ENCODE assay signal across 22 cellular contexts in the genomic region with DNA sequence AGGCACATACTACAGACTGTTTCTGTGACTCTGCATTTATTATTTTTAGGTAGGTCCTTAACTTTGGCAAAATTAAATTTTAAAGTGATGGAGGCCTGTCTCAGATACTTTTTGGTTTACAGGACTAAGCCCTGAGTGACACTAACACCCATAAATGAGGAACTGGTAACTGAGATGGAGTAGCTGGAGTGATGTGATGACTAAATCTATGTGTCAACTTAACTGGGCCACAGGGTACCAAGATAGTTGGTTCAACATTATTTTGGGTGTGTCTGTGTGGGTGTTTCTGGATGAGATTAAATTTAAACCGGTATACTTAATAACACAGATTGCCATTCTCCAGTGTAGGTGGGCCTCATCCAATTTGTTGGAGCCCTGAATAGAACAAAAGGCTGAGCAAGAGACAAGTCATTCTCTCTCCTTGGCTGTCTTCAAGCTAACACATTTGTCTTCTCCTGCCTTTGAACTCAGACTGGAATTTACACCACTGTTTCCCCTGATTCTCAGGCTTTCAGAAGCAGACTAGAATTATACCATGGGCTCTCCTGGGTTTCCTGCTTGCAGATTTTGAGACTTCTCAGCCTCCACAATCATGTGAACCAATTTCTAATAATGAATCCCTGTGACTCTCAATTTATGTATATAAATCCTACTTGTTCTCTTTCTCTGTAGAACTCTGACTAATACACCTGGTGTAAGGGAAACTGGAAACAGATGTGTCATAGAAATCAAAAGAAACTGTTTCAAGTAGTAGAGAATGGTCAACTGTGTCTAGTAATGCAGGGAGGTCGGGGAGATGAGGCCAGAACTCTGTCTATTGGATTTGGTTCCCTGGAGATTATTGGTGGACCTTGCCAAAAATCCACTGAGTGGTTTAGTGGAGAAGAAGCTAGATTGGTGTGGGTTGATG.
DNase-seq lines count a peak whose midpoint lies in the region; ATAC-seq and TF ChIP-seq lines count a peak whose summit lies in the region.
"Had no signal": no experiment of that assay in that cellular context is flagged by ENCODE, and none has a peak within 500 bp of the region (broad histone marks: within the 10 kb centered on the region; RNA-seq: fewer than 3 reads in every experiment).

No MANE protein-coding gene starts in this region.

- H3K27ac ChIP-seq in RWPE2 (ENCODE audit: poor library complexity, severe bottlenecking) (no peak overlapping the region), hepatocyte (no peak overlapping the region)
- no peak overlapping the region for H3K27ac ChIP-seq in CD8-positive, alpha-beta memory T cell (ENCODE audit: low read depth, low read length)
- H3K27ac ChIP-seq: body of pancreas, coronary artery, neutrophil, SJSA1, tibial nerve had no signal

- H3K27ac Mint-ChIP-seq in CD8-positive, alpha-beta memory T cell: peak overlapping the region in 1 of 8 donors; percentile 0
- H3K27ac Mint-ChIP-seq: activated B cell treated with CpG ODN at 0.5 μM for 24 hours; activated naive CD8-positive, alpha-beta T cell treated with anti-CD3 and anti-CD28 coated beads for 36 hours; stimulated activated memory B cell treated with anti-CD40 and anti-IgM and Interleukin-4, amounts not matched to agents 10 μg/mL and 1 μg/mL and 100 μg/mL, for 72 hours had no signal

- no peaks in the 10 kb centered on the region for H4K20me1 ChIP-seq in hepatocyte (ENCODE audit: insufficient read depth, poor library complexity, severe bottlenecking)

- H3K4me1 Mint-ChIP-seq in CD8-positive, alpha-beta memory T cell: no peaks in the 10 kb centered on the region
- H3K4me1 Mint-ChIP-seq: activated B cell treated with CpG ODN at 0.5 μM for 24 hours; activated naive CD8-positive, alpha-beta T cell treated with anti-CD3 and anti-CD28 coated beads for 36 hours; stimulated activated memory B cell treated with anti-CD40 and anti-IgM and Interleukin-4, amounts not matched to agents 10 μg/mL and 1 μg/mL and 100 μg/mL, for 72 hours had no signal

- ATAC-seq in GM18520 (IDR thresholded peaks at IDR 0.05; ENCODE audit: unreplicated experiment) (peak; percentile 64), HG03432 (IDR thresholded peaks at IDR 0.05; ENCODE audit: unreplicated experiment) (peak; percentile 50), RWPE2 (ENCODE audit: low read depth) (peak; percentile 17; the same call in 1 of the 3 replicates)
- ATAC-seq: body of pancreas; left lobe of liver; mucosa of descending colon; stimulated activated memory B cell treated with anti-CD40 and anti-IgM and Interleukin-4, amounts not matched to agents 10 μg/mL and 1 μg/mL and 100 μg/mL, for 72 hours had no signal

- TF ChIP-seq CTCF in RWPE2 (IDR thresholded peaks at IDR 0.05; ENCODE audit: poor library complexity, severe bottlenecking) (no peak), hepatocyte (IDR thresholded peaks at IDR 0.05; ENCODE audit: poor library complexity) (no peak), GM13976 (IDR thresholded peaks at IDR 0.05; ENCODE audit: borderline replicate concordance, control extremely low read depth, extremely low read depth, insufficient read depth, missing control alignments) (no peak)

- no peaks in the 10 kb centered on the region for H3K79me2 ChIP-seq in hepatocyte

- H3K9me3 Mint-ChIP-seq in CD8-positive, alpha-beta memory T cell: peaks cover 7 to 12% (median 9%) of the 10 kb centered on the region in 5 donors

- no peak overlapping the region for H2AFZ ChIP-seq in hepatocyte

- CTCF ChIA-PET in CD8-positive, alpha-beta memory T cell (lab: Charles Lee): no interaction called here

- H3K4me2 ChIP-seq in hepatocyte: no peak overlapping the region

- in situ Hi-C loops in GM13976 (cut with MboI; ENCODE audit: low sequenced_read_pairs, unreplicated experiment): no loop called here

- H3K4me3 ChIP-seq in RWPE2 (ENCODE audit: severe bottlenecking) (no peak overlapping the region), hepatocyte (no peak overlapping the region)
- no peak overlapping the region for H3K4me3 ChIP-seq in CD8-positive, alpha-beta memory T cell (ENCODE audit: low read length)
- H3K4me3 ChIP-seq: body of pancreas, coronary artery, mucosa of descending colon, SJSA1, tibial nerve had no signal

- H3K36me3 ChIP-seq in RWPE2 (ENCODE audit: low read depth) (no peaks in the 10 kb centered on the region), hepatocyte (replicated peaks; ENCODE audit: insufficient read depth, low read depth) (no peaks in the 10 kb centered on the region)
- no peaks in the 10 kb centered on the region for H3K36me3 ChIP-seq in CD8-positive, alpha-beta memory T cell (ENCODE audit: insufficient read depth, low read length)
- H3K36me3 ChIP-seq: neutrophil, SJSA1, tibial nerve had no signal

- H3K4me3 Mint-ChIP-seq in CD8-positive, alpha-beta memory T cell: no peak overlapping the region
- H3K4me3 Mint-ChIP-seq: activated B cell treated with CpG ODN at 0.5 μM for 24 hours; activated naive CD8-positive, alpha-beta T cell treated with anti-CD3 and anti-CD28 coated beads for 36 hours; stimulated activated memory B cell treated with anti-CD40 and anti-IgM and Interleukin-4, amounts not matched to agents 10 μg/mL and 1 μg/mL and 100 μg/mL, for 72 hours had no signal

- WGBS in hepatocyte (ENCODE audit: low lambda C conversion rate, missing lambda C conversion rate): 92% methylated on average over 2 of the region's 2 CpGs

- DNase-seq in RWPE2 (ENCODE audit: low spot score): no peak
- peak; percentile 5 for DNase-seq in myocyte (ENCODE audit: low read depth)
- DNase-seq in hepatocyte (ENCODE audit: low spot score): no peak
- DNase-seq in dedifferentiated amniotic fluid mesenchymal stem cell (ENCODE audit: extremely low spot score): no peak
- DNase-seq in CD8-positive, alpha-beta memory T cell: no peak
- DNase-seq in GM13976 (ENCODE audit: low spot score): no peak
- DNase-seq: activated B cell treated with CpG ODN at 0.5 μM for 24 hours; activated naive CD8-positive, alpha-beta T cell treated with anti-CD3 and anti-CD28 coated beads for 36 hours; activated T-cell treated with anti-CD3 and anti-CD28 coated beads, Interleukin-2, amount 50 U/mL, for 48 hours; body of pancreas; DMS79 treated with DMSO at 0.1 percent for 48 hours; mucosa of descending colon; NCI-H1694 treated with DMSO at 0.1 percent for 48 hours; NCI-H446 had no signal

- H3K27me3 Mint-ChIP-seq in CD8-positive, alpha-beta memory T cell: no peaks in the 10 kb centered on the region
- H3K27me3 Mint-ChIP-seq: activated B cell treated with CpG ODN at 0.5 μM for 24 hours; stimulated activated memory B cell treated with anti-CD40 and anti-IgM and Interleukin-4, amounts not matched to agents 10 μg/mL and 1 μg/mL and 100 μg/mL, for 72 hours had no signal

- POLR2A ChIA-PET in CD8-positive, alpha-beta memory T cell (lab: Charles Lee): no interaction called here

- H3K27me3 ChIP-seq in RWPE2 (ENCODE audit: insufficient read depth, poor library complexity, severe bottlenecking): no peaks in the 10 kb centered on the region
- no peaks in the 10 kb centered on the region for H3K27me3 ChIP-seq in hepatocyte
- no peaks in the 10 kb centered on the region for H3K27me3 ChIP-seq in CD8-positive, alpha-beta memory T cell (ENCODE audit: insufficient read depth, low read length, poor library complexity, severe bottlenecking)
- H3K27me3 ChIP-seq: body of pancreas, neutrophil, SJSA1, tibial nerve had no signal

- H3K36me3 Mint-ChIP-seq in CD8-positive, alpha-beta memory T cell: no peaks in the 10 kb centered on the region
- H3K36me3 Mint-ChIP-seq: activated naive CD8-positive, alpha-beta T cell treated with anti-CD3 and anti-CD28 coated beads for 36 hours; stimulated activated memory B cell treated with anti-CD40 and anti-IgM and Interleukin-4, amounts not matched to agents 10 μg/mL and 1 μg/mL and 100 μg/mL, for 72 hours had no signal

- peaks cover 3% of the 10 kb centered on the region for H3K9me3 ChIP-seq in RWPE2 (ENCODE audit: severe bottlenecking)
- H3K9me3 ChIP-seq in hepatocyte (ENCODE audit: low read depth): peaks cover 11% of the 10 kb centered on the region
- H3K9me3 ChIP-seq in CD8-positive, alpha-beta memory T cell (ENCODE audit: low read length): no peaks in the 10 kb centered on the region
- H3K9me3 ChIP-seq: neutrophil had no signal

- no peaks in the 10 kb centered on the region for H3K9me2 ChIP-seq in hepatocyte (replicated peaks; ENCODE audit: insufficient read depth)

- no peaks in the 10 kb centered on the region for H3K4me1 ChIP-seq in RWPE2 (ENCODE audit: insufficient read depth, poor library complexity, severe bottlenecking)
- H3K4me1 ChIP-seq in hepatocyte (ENCODE audit: insufficient read depth): no peaks in the 10 kb centered on the region
- no peaks in the 10 kb centered on the region for H3K4me1 ChIP-seq in CD8-positive, alpha-beta memory T cell (ENCODE audit: insufficient read depth, low read length)
- H3K4me1 ChIP-seq: body of pancreas, SJSA1, tibial nerve had no signal
